Comparison of ENCODE assay signal across 11 cellular contexts in the genomic region with DNA sequence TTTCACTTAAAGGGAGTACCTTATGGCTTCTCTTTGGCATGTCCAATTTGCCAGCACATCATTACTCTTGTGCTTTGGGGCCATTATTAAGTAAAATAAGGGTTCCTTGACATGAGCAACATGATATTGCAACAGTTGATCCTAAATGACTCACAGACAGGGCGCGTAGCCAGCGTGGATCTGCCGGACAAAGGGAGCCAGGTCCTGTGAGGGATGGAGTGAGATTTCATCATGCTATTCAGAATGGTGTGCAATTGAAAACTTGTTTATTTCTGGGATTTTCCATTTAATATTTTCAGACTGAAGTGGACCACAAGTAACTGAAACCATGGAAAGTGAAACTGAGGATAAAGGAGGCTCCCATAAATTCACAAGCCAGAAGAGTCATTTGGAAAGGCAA. TPM values are rescaled to one million over a fixed set of nuclear protein-coding genes. Genes with fewer than 3 reads are reported as not detected.
A peak's percentile ranks its signal among the peaks of the same experiment; 100 is the strongest.
DNase-seq lines count a peak whose midpoint lies in the region; ATAC-seq and TF ChIP-seq lines count a peak whose summit lies in the region.
"Had no signal": no experiment of that assay in that cellular context is flagged by ENCODE, and none has a peak within 500 bp of the region (broad histone marks: within the 10 kb centered on the region; RNA-seq: fewer than 3 reads in every experiment).

No MANE protein-coding gene starts in this region.

- no peaks in the 10 kb centered on the region for H3K4me1 ChIP-seq in naive thymus-derived CD4-positive, alpha-beta T cell (ENCODE audit: control insufficient read depth in 2 of 2, insufficient read depth in 2 of 2, low read length in 2 of 2)

- intact Hi-C loops in sciatic nerve (cut with DNase I), result no loop called here
- intact Hi-C loops in naive thymus-derived CD4-positive, alpha-beta T cell (cut with micrococcal nuclease), result no loop called here

- no peak for TF ChIP-seq CTCF in fibroblast of villous mesenchyme (IDR thresholded peaks at IDR 0.05; ENCODE audit: insufficient read depth, low read depth, low read length)

- CTCF ChIA-PET in naive thymus-derived CD4-positive, alpha-beta T cell (lab: Charles Lee), result no interaction called here

- no peaks in the 10 kb centered on the region for H3K36me3 ChIP-seq in naive thymus-derived CD4-positive, alpha-beta T cell (ENCODE audit: control insufficient read depth in 2 of 3, insufficient read depth in 3 of 3, low read length in 3 of 3)

- ATAC-seq in sciatic nerve, result peak; percentile 97
- no peak for ATAC-seq in GM19351 (IDR thresholded peaks at IDR 0.05; ENCODE audit: unreplicated experiment)
- no peak for ATAC-seq in naive thymus-derived CD4-positive, alpha-beta T cell

- no peak overlapping the region for H3K27ac ChIP-seq in naive thymus-derived CD4-positive, alpha-beta T cell (ENCODE audit: low read depth, low read length)

- no peaks in the 10 kb centered on the region for H3K4me1 Mint-ChIP-seq in naive thymus-derived CD4-positive, alpha-beta T cell

- no peak overlapping the region for H3K4me3 ChIP-seq in fibroblast of villous mesenchyme (ENCODE audit: low read depth, low read length)
- H3K4me3 ChIP-seq in naive thymus-derived CD4-positive, alpha-beta T cell (ENCODE audit: low read length), result no peak overlapping the region
- H3K4me3 ChIP-seq: smooth muscle cell had no signal

- peaks cover 2 to 24% (median 19%) of the 10 kb centered on the region in 5 donors for H3K27me3 Mint-ChIP-seq in naive thymus-derived CD4-positive, alpha-beta T cell

- H3K36me3 Mint-ChIP-seq in naive thymus-derived CD4-positive, alpha-beta T cell, result no peaks in the 10 kb centered on the region

- peak; percentile 89 for DNase-seq in ELR (ENCODE audit: low read depth)
- peak; percentile 85 for DNase-seq in RPMI7951 (ENCODE audit: low read depth)
- peak; percentile 85 for DNase-seq in fibroblast of villous mesenchyme (ENCODE audit: low read depth)
- peak; percentile 86 for DNase-seq in sciatic nerve (ENCODE audit: low spot score)
- DNase-seq in glomerular visceral epithelial cell (ENCODE audit: extremely low spot score), result no peak
- DNase-seq in naive thymus-derived CD4-positive, alpha-beta T cell, result no peak
- no peak for DNase-seq in HuH-7.5 (ENCODE audit: low spot score)
- DNase-seq: activated CD8-positive, alpha-beta memory T cell treated with anti-CD3 and anti-CD28 coated beads, Interleukin-2, amount 50 U/mL, for 48 hours; NK-92 treated with Interleukin-12 subunit alpha and Interleukin-12 subunit beta, amount 100 ng/mL, for 24 hours had no signal

- H3K9me3 Mint-ChIP-seq in naive thymus-derived CD4-positive, alpha-beta T cell, result peaks cover 0 to 23% (median 8%) of the 10 kb centered on the region in 11 donors

- H3K27me3 ChIP-seq in naive thymus-derived CD4-positive, alpha-beta T cell (ENCODE audit: control insufficient read depth in 2 of 2, insufficient read depth in 2 of 2, low read length in 2 of 2), result no peaks in the 10 kb centered on the region

- no peak overlapping the region for H3K4me3 Mint-ChIP-seq in naive thymus-derived CD4-positive, alpha-beta T cell

- POLR2A ChIA-PET in naive thymus-derived CD4-positive, alpha-beta T cell (lab: Charles Lee), result no interaction called here

- peaks cover 0 to 3% (median 0%) of the 10 kb centered on the region in 3 experiments for H3K9me3 ChIP-seq in naive thymus-derived CD4-positive, alpha-beta T cell (ENCODE audit: control insufficient read depth in 2 of 3, low read length in 3 of 3)

- no peak overlapping the region for H3K27ac Mint-ChIP-seq in naive thymus-derived CD4-positive, alpha-beta T cell

RNA-seq across cellular contexts. Expression of gene WASF3, which starts 48.6 kb away (rescaled TPM):
- total RNA-seq in RPMI7951 (2014; rRNA removed; shearing (Covaris generic)), result 5.2 and 6.1 TPM in 2 replicates
- 9.0 and 14.2 TPM in 2 replicates for total RNA-seq in fibroblast of villous mesenchyme
- total RNA-seq in sciatic nerve, result 33.3 TPM
- total RNA-seq in naive thymus-derived CD4-positive, alpha-beta T cell, result under 1 TPM in 2 of 5 experiments, not detected in 3; 0.08 to 0.20 TPM
- polyA plus RNA-seq in naive thymus-derived CD4-positive, alpha-beta T cell, result not detected

Comparison
In these comparisons a context has a peak if more than half of its experiments do, and no peak if none do; other contexts are left out.
1. DNase-seq: peak in ELR (single experiment), RPMI7951 (single experiment), fibroblast of villous mesenchyme (single experiment) and sciatic nerve (single experiment); none in glomerular visceral epithelial cell (single experiment), naive thymus-derived CD4-positive, alpha-beta T cell (0 of 9) and HuH-7.5 (single experiment).